Comparison of ENCODE assay signal across 19 cellular contexts in the genomic region with DNA sequence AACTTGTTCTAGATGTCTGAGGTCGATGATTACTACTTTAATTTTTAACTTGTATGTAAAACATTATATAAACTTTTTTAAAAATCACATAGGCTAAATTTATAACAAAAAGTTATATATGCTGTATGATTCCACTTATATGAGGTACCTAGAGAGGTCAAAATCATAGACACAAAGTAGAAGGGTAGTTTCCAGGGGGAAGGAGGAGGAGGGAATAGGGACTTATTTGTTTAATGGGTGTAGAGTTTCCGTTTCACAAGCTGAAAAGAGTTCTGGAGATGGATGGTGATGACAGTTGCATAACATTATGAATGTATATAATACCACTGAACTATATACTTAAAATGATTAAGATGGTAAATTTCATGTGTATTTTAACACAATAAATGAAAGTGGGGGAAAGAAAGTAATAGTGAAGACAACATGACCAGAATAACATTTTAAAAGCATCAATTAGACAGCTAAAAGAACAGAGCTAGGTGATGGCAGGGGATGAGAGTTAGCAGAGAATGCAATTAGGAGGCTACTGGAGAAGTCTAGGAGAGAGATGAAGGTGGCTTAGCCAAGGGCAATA.
"Had no signal": no experiment of that assay in that cellular context is flagged by ENCODE, and none has a peak within 500 bp of the region (broad histone marks: within the 10 kb centered on the region; RNA-seq: fewer than 3 reads in every experiment).

No MANE protein-coding gene starts in this region.

- ATAC-seq: activated CD4-positive, CD25-positive, alpha-beta regulatory T cell treated with anti-CD3 and anti-CD28 coated beads, Interleukin-2, amount 50 U/mL, for 24 hours; activated naive CD8-positive, alpha-beta T cell treated with anti-CD3 and anti-CD28 coated beads, Interleukin-2, amount 50 U/mL, for 24 hours; activated T-helper 17 cell treated with anti-CD3 and anti-CD28 coated beads, Interleukin-2, amount 50 U/mL, for 72 hours; left cardiac atrium; lower lobe of right lung; upper lobe of right lung had no signal

- H3K27me3 ChIP-seq: upper lobe of right lung had no signal

- H3K4me3 ChIP-seq: lower lobe of right lung, upper lobe of right lung had no signal

- H3K36me3 ChIP-seq: upper lobe of right lung had no signal

- H3K27ac Mint-ChIP-seq: activated naive CD8-positive, alpha-beta T cell treated with anti-CD3 and anti-CD28 coated beads, Interleukin-2, amount 50 U/mL, for 24 hours; activated T-helper 17 cell treated with anti-CD3 and anti-CD28 coated beads, Interleukin-2, amount 50 U/mL, for 72 hours; brain; endodermal cell; nephron; progenitor cell of endocrine pancreas had no signal

- H3K4me1 ChIP-seq: lower lobe of right lung, upper lobe of right lung had no signal

- H3K27me3 Mint-ChIP-seq: activated naive CD8-positive, alpha-beta T cell treated with anti-CD3 and anti-CD28 coated beads, Interleukin-2, amount 50 U/mL, for 24 hours; activated T-helper 17 cell treated with anti-CD3 and anti-CD28 coated beads, Interleukin-2, amount 50 U/mL, for 72 hours; brain; progenitor cell of endocrine pancreas had no signal

- H3K9me3 Mint-ChIP-seq: activated naive CD8-positive, alpha-beta T cell treated with anti-CD3 and anti-CD28 coated beads, Interleukin-2, amount 50 U/mL, for 24 hours; activated T-helper 17 cell treated with anti-CD3 and anti-CD28 coated beads, Interleukin-2, amount 50 U/mL, for 72 hours had no signal

- H3K9me3 ChIP-seq: lower lobe of right lung, upper lobe of right lung had no signal

- FAIRE-seq: colon had no signal

- H3K4me3 Mint-ChIP-seq: activated naive CD8-positive, alpha-beta T cell treated with anti-CD3 and anti-CD28 coated beads, Interleukin-2, amount 50 U/mL, for 24 hours; activated T-helper 17 cell treated with anti-CD3 and anti-CD28 coated beads, Interleukin-2, amount 50 U/mL, for 72 hours; brain; endodermal cell; nephron had no signal

- H3K4me1 Mint-ChIP-seq: endodermal cell had no signal

- DNase-seq: activated CD4-positive, alpha-beta T cell treated with anti-CD3 and anti-CD28 coated beads, Interleukin-2, amount 50 U/mL, for 48 hours; activated naive CD4-positive, alpha-beta T cell treated with Interleukin-2 at 50 U/mL for 16 hours; activated naive CD8-positive, alpha-beta T cell treated with anti-CD3 and anti-CD28 coated beads, Interleukin-2, amount 50 U/mL, for 24 hours; anterior cingulate cortex; caudate nucleus; endodermal cell; foreskin fibroblast; left cardiac atrium; lower lobe of right lung; occipital lobe; stimulated activated naive CD4-positive, alpha-beta T cell; upper lobe of right lung had no signal

- H3K27ac ChIP-seq: epithelial cell of prostate, lower lobe of right lung, upper lobe of right lung had no signal
